In genomic region chr14:36238666-36239363, GRCh38 we compare ENCODE assay signal across 1 cellular context.
TF ChIP-seq lines count a peak whose summit lies in the region.

No MANE protein-coding gene starts in this region.

TF ChIP-seq in SK-N-SH, 30 proteins besides CTCF, POLR2A, EP300 and RAD21 (continued from another document):
- TF ChIP-seq MAX (IDR thresholded peaks at IDR 0.05; ENCODE audit: low read depth) = no peak
- no peak for TF ChIP-seq FOXJ3 (CRISPR knock-in tag; IDR thresholded peaks at IDR 0.05)
- no peak for TF ChIP-seq JUND (IDR thresholded peaks at IDR 0.05)
- TF ChIP-seq SMC3 (IDR thresholded peaks at IDR 0.05; ENCODE audit: low read depth, low read length) = no peak
- no peak for TF ChIP-seq POLR2AphosphoS5 (IDR thresholded peaks at IDR 0.05; ENCODE audit: low read depth, low read length)
